8 cellular contexts compared by ENCODE assay signal in genomic region chr12:20370001-20370381, GRCh38. TPM values are rescaled to one million over a fixed set of nuclear protein-coding genes. Genes with fewer than 3 reads are reported as not detected.
DNase-seq lines count a peak whose midpoint lies in the region; ATAC-seq and TF ChIP-seq lines count a peak whose summit lies in the region.

No MANE protein-coding gene starts in this region.

- peaks cover 15% of the 10 kb centered on the region for H3K4me1 Mint-ChIP-seq in CD8-positive, alpha-beta T cell (ENCODE audit: low read depth)
- peaks cover 53% of the 10 kb centered on the region for H3K4me1 Mint-ChIP-seq in osteocyte (ENCODE audit: unreplicated experiment)
- peaks cover 9% of the 10 kb centered on the region for H3K4me1 Mint-ChIP-seq in activated naive CD4-positive, alpha-beta T cell treated with anti-CD3 and anti-CD28 coated beads for 36 hours (ENCODE audit: low read depth)

- H3K27me3 Mint-ChIP-seq in CD8-positive, alpha-beta T cell (ENCODE audit: low read depth): peaks cover 41% of the 10 kb centered on the region
- no peaks in the 10 kb centered on the region for H3K27me3 Mint-ChIP-seq in osteocyte (ENCODE audit: unreplicated experiment)
- peaks cover 41% of the 10 kb centered on the region for H3K27me3 Mint-ChIP-seq in activated naive CD4-positive, alpha-beta T cell treated with anti-CD3 and anti-CD28 coated beads for 36 hours (ENCODE audit: low read depth)

- H3K27ac Mint-ChIP-seq in CD8-positive, alpha-beta T cell: no peak overlapping the region
- H3K27ac Mint-ChIP-seq in osteocyte (ENCODE audit: unreplicated experiment): peak overlapping the region; percentile 98
- H3K27ac Mint-ChIP-seq in activated naive CD4-positive, alpha-beta T cell treated with anti-CD3 and anti-CD28 coated beads for 36 hours: no peak overlapping the region

- no peaks in the 10 kb centered on the region for H3K4me1 ChIP-seq in CD8-positive, alpha-beta T cell (ENCODE audit: insufficient read depth, low read length)
- no peaks in the 10 kb centered on the region for H3K4me1 ChIP-seq in SJCRH30

- no peak for TF ChIP-seq CTCF in CD8-positive, alpha-beta T cell (IDR thresholded peaks at IDR 0.05)
- TF ChIP-seq CTCF in osteocyte (IDR thresholded peaks at IDR 0.05): no peak

- H3K27me3 ChIP-seq in CD8-positive, alpha-beta T cell (ENCODE audit: insufficient read depth, low read length): no peaks in the 10 kb centered on the region
- H3K27me3 ChIP-seq in SJCRH30: no peaks in the 10 kb centered on the region

- no peaks in the 10 kb centered on the region for H3K36me3 Mint-ChIP-seq in CD8-positive, alpha-beta T cell
- H3K36me3 Mint-ChIP-seq in osteocyte (ENCODE audit: unreplicated experiment): peaks cover 2% of the 10 kb centered on the region
- no peaks in the 10 kb centered on the region for H3K36me3 Mint-ChIP-seq in activated naive CD4-positive, alpha-beta T cell treated with anti-CD3 and anti-CD28 coated beads for 36 hours (ENCODE audit: low read depth)

- H3K9me3 Mint-ChIP-seq in CD8-positive, alpha-beta T cell: no peaks in the 10 kb centered on the region
- no peaks in the 10 kb centered on the region for H3K9me3 Mint-ChIP-seq in osteocyte (ENCODE audit: unreplicated experiment)
- no peaks in the 10 kb centered on the region for H3K9me3 Mint-ChIP-seq in activated naive CD4-positive, alpha-beta T cell treated with anti-CD3 and anti-CD28 coated beads for 36 hours

- POLR2A ChIA-PET in CD8-positive, alpha-beta T cell (lab: Charles Lee): no interaction called here

- no peaks in the 10 kb centered on the region for H3K9me3 ChIP-seq in CD8-positive, alpha-beta T cell (ENCODE audit: low read length)
- no peaks in the 10 kb centered on the region for H3K9me3 ChIP-seq in SJCRH30 (replicated peaks)

- no peak for ATAC-seq in CD8-positive, alpha-beta T cell
- ATAC-seq in Right ventricle myocardium inferior (peak; percentile 21), HG02623 (IDR thresholded peaks at IDR 0.05; ENCODE audit: unreplicated experiment) (no peak), GM19395 (IDR thresholded peaks at IDR 0.05; ENCODE audit: unreplicated experiment) (no peak), HG02763 (IDR thresholded peaks at IDR 0.05; ENCODE audit: unreplicated experiment) (no peak)

- peak overlapping the region; percentile 16 for H3K4me3 Mint-ChIP-seq in CD8-positive, alpha-beta T cell
- H3K4me3 Mint-ChIP-seq in osteocyte (ENCODE audit: unreplicated experiment): peak overlapping the region; percentile 98
- H3K4me3 Mint-ChIP-seq in activated naive CD4-positive, alpha-beta T cell treated with anti-CD3 and anti-CD28 coated beads for 36 hours: no peak overlapping the region

- DNase-seq in CD8-positive, alpha-beta T cell: no peak
- DNase-seq in SJCRH30 (peak; percentile 19 to 45), Right ventricle myocardium inferior (ENCODE audit: missing footprints) (peak; percentile 63), osteocyte (ENCODE audit: extremely low spot score, unreplicated experiment) (peak; percentile 81)
- no peak for DNase-seq in activated naive CD4-positive, alpha-beta T cell treated with anti-CD3 and anti-CD28 coated beads for 36 hours

- no peaks in the 10 kb centered on the region for H3K36me3 ChIP-seq in CD8-positive, alpha-beta T cell (ENCODE audit: insufficient read depth, low read length)
- H3K36me3 ChIP-seq in SJCRH30: no peaks in the 10 kb centered on the region

- no peak overlapping the region for H3K27ac ChIP-seq in CD8-positive, alpha-beta T cell (ENCODE audit: low read depth, low read length)
- peak overlapping the region; percentile 62 for H3K27ac ChIP-seq in SJCRH30

- H3K4me3 ChIP-seq in CD8-positive, alpha-beta T cell (ENCODE audit: low read depth, low read length): no peak overlapping the region
- H3K4me3 ChIP-seq in SJCRH30: peak overlapping the region; percentile 70

- intact Hi-C loops in CD8-positive, alpha-beta T cell (cut with DNase I, micrococcal nuclease): no loop called here
- intact Hi-C loops in Right ventricle myocardium inferior (cut with DNase I): loop anchor here (5.0 to 10.0 kb wide), 3 partner anchors 158 to 373 kb away; no protein-coding TSS in a partner anchor
- intact Hi-C loops in activated naive CD4-positive, alpha-beta T cell treated with anti-CD3 and anti-CD28 coated beads for 36 hours (cut with micrococcal nuclease): no loop called here

- CTCF ChIA-PET in CD8-positive, alpha-beta T cell (lab: Charles Lee): no interaction called here
- CTCF ChIA-PET in activated naive CD4-positive, alpha-beta T cell treated with anti-CD3 and anti-CD28 coated beads for 36 hours (lab: Charles Lee): no interaction called here

RNA-seq across cellular contexts. Expression of gene PDE3A, which starts 1.7 kb away (rescaled TPM):
- total RNA-seq in CD8-positive, alpha-beta T cell: not detected
- total RNA-seq in SJCRH30 (2014; rRNA removed; shearing (Covaris generic)): 3.5 and 4.0 TPM in 2 replicates
- total RNA-seq in Right ventricle myocardium inferior: 152 TPM
- 27.8 TPM in 2 replicates for total RNA-seq in osteocyte
- total RNA-seq in activated naive CD4-positive, alpha-beta T cell treated with anti-CD3 and anti-CD28 coated beads for 36 hours: not detected

Comparison
In these comparisons a context has a peak if more than half of its experiments do, and no peak if none do; other contexts are left out.
1. DNase-seq: peak in SJCRH30 (2 of 2), Right ventricle myocardium inferior (single experiment) and osteocyte (single experiment); none in CD8-positive, alpha-beta T cell (0 of 7) and activated naive CD4-positive, alpha-beta T cell treated with anti-CD3 and anti-CD28 coated beads for 36 hours (single experiment).